ENCODE assay signal across 31 cellular contexts in genomic region chr9:112017878-112018277, GRCh38.
DNase-seq lines count a peak whose midpoint lies in the region; ATAC-seq and TF ChIP-seq lines count a peak whose summit lies in the region.
"Had no signal": no experiment of that assay in that cellular context is flagged by ENCODE, and none has a peak within 500 bp of the region (broad histone marks: within the 10 kb centered on the region; RNA-seq: fewer than 3 reads in every experiment).

No MANE protein-coding gene starts in this region.

- ATAC-seq in Panc1, result no peak
- no peak for ATAC-seq in stimulated activated memory B cell treated with anti-CD40 and anti-IgM and Interleukin-4, amounts not matched to agents 10 μg/mL and 1 μg/mL and 100 μg/mL, for 72 hours
- no peak for ATAC-seq in stimulated activated naive CD8-positive, alpha-beta T cell treated with anti-CD3 and anti-CD28 coated beads, Interleukin-15, amount 100 ng/mL, for 72 hours
- ATAC-seq: A549; CD8-positive, alpha-beta T cell had no signal

- H3K4me3 ChIP-seq in Panc1 (ENCODE audit: low read depth in 2 of 2, low read length in 2 of 2), result no peak overlapping the region
- H3K4me3 ChIP-seq: A549; BLaER1; BLaER1 treated with 17β-estradiol and CSF1 and Interleukin-3, amounts not matched to agents 10 nM and 100 nM had no signal

- peak overlapping the region; percentile 65; the same call in 1 of the 2 replicates for H3K27ac ChIP-seq in Panc1 (ENCODE audit: low read length)
- H3K27ac ChIP-seq: 22Rv1; BLaER1; BLaER1 treated with 17β-estradiol and CSF1 and Interleukin-3, amounts not matched to agents 10 nM and 100 nM; C4-2B had no signal

- DNase-seq in Panc1 (ENCODE audit: low read depth, low spot score) (no peak), NCI-H1048 (lab: John Stamatoyannopoulos, UW) (no peak)
- no peak for DNase-seq in stimulated activated naive CD8-positive, alpha-beta T cell treated with anti-CD3 and anti-CD28 coated beads, Interleukin-15, amount 100 ng/mL, for 72 hours
- DNase-seq: 8988T; ACHN; AML-193; BE2C; C1 segment of cervical spinal cord; Caco-2; Calu3; CD4-positive, alpha-beta memory T cell; CD4-positive, alpha-beta T cell; CD4-positive, CD25-positive, alpha-beta regulatory T cell; CD8-positive, alpha-beta memory T cell; CD8-positive, alpha-beta T cell; COR-L47; DMS 273 treated with DMSO at 0.1 percent for 48 hours; DMS153; DMS53; DMS79; DMS79 treated with DMSO at 0.1 percent for 48 hours; DND-41; EL had no signal

- H3K36me3 Mint-ChIP-seq in stimulated activated memory B cell treated with anti-CD40 and anti-IgM and Interleukin-4, amounts not matched to agents 10 μg/mL and 1 μg/mL and 100 μg/mL, for 72 hours, result no peaks in the 10 kb centered on the region
- H3K36me3 Mint-ChIP-seq: CD14-positive monocyte; CD4-positive, alpha-beta memory T cell; CD4-positive, CD25-positive, alpha-beta regulatory T cell; CD8-positive, alpha-beta memory T cell; CD8-positive, alpha-beta T cell had no signal

- no peak overlapping the region for H3K4me3 Mint-ChIP-seq in stimulated activated memory B cell treated with anti-CD40 and anti-IgM and Interleukin-4, amounts not matched to agents 10 μg/mL and 1 μg/mL and 100 μg/mL, for 72 hours
- H3K4me3 Mint-ChIP-seq in stimulated activated naive CD8-positive, alpha-beta T cell treated with anti-CD3 and anti-CD28 coated beads, Interleukin-15, amount 100 ng/mL, for 72 hours, result no peak overlapping the region
- H3K4me3 Mint-ChIP-seq: B cell; CD4-positive, alpha-beta memory T cell; CD4-positive, alpha-beta T cell; CD4-positive, CD25-positive, alpha-beta regulatory T cell; CD8-positive, alpha-beta memory T cell; CD8-positive, alpha-beta T cell had no signal

- no peaks in the 10 kb centered on the region for H3K27me3 ChIP-seq in Panc1 (ENCODE audit: control insufficient read depth, insufficient read depth, low read length)
- H3K27me3 ChIP-seq: BE2C; BLaER1; BLaER1 treated with 17β-estradiol and CSF1 and Interleukin-3, amounts not matched to agents 10 nM and 100 nM had no signal

- in situ Hi-C loops in Panc1 (cut with HindIII; ENCODE audit: low pct_unique_long_range_greater_than_20kb, low sequenced_read_pairs), result no loop called here

- H3K9me3 ChIP-seq in Panc1 (ENCODE audit: control insufficient read depth, insufficient read depth, low read depth, low read length), result no peaks in the 10 kb centered on the region
- H3K9me3 ChIP-seq: A549; BE2C; BLaER1; BLaER1 treated with 17β-estradiol and CSF1 and Interleukin-3, amounts not matched to agents 10 nM and 100 nM; Caco-2 had no signal

- BruUV-seq in Panc1 (replicated peaks; lab: Mats Ljungman, UMichigan), result no TSS peak

- peak overlapping the region; percentile 57 for H3K27ac Mint-ChIP-seq in stimulated activated memory B cell treated with anti-CD40 and anti-IgM and Interleukin-4, amounts not matched to agents 10 μg/mL and 1 μg/mL and 100 μg/mL, for 72 hours
- H3K27ac Mint-ChIP-seq in stimulated activated naive CD8-positive, alpha-beta T cell treated with anti-CD3 and anti-CD28 coated beads, Interleukin-15, amount 100 ng/mL, for 72 hours, result no peak overlapping the region
- H3K27ac Mint-ChIP-seq: CD14-positive monocyte; CD4-positive, alpha-beta memory T cell; CD4-positive, alpha-beta T cell; CD4-positive, CD25-positive, alpha-beta regulatory T cell; CD8-positive, alpha-beta T cell had no signal

- H3K4me1 Mint-ChIP-seq in stimulated activated memory B cell treated with anti-CD40 and anti-IgM and Interleukin-4, amounts not matched to agents 10 μg/mL and 1 μg/mL and 100 μg/mL, for 72 hours, result peaks cover 69% of the 10 kb centered on the region
- peaks cover 48% of the 10 kb centered on the region for H3K4me1 Mint-ChIP-seq in stimulated activated naive CD8-positive, alpha-beta T cell treated with anti-CD3 and anti-CD28 coated beads, Interleukin-15, amount 100 ng/mL, for 72 hours

- H3K9me3 Mint-ChIP-seq in stimulated activated memory B cell treated with anti-CD40 and anti-IgM and Interleukin-4, amounts not matched to agents 10 μg/mL and 1 μg/mL and 100 μg/mL, for 72 hours, result no peaks in the 10 kb centered on the region
- no peaks in the 10 kb centered on the region for H3K9me3 Mint-ChIP-seq in stimulated activated naive CD8-positive, alpha-beta T cell treated with anti-CD3 and anti-CD28 coated beads, Interleukin-15, amount 100 ng/mL, for 72 hours
- H3K9me3 Mint-ChIP-seq: CD14-positive monocyte; CD4-positive, alpha-beta memory T cell; CD4-positive, alpha-beta T cell; CD8-positive, alpha-beta memory T cell; CD8-positive, alpha-beta T cell had no signal

- no peak for TF ChIP-seq CTCF in Panc1 (IDR thresholded peaks at IDR 0.05)

- intact Hi-C loops in Panc1 (cut with micrococcal nuclease; ENCODE audit: unreplicated experiment), result no loop called here

- peaks cover 25% of the 10 kb centered on the region for H3K4me1 ChIP-seq in Panc1 (ENCODE audit: control insufficient read depth, insufficient read depth, low read length)
- H3K4me1 ChIP-seq: BE2C had no signal

- POLR2A ChIA-PET in Panc1 (lab: Charles Lee), result no interaction called here

- H3K27me3 Mint-ChIP-seq in stimulated activated memory B cell treated with anti-CD40 and anti-IgM and Interleukin-4, amounts not matched to agents 10 μg/mL and 1 μg/mL and 100 μg/mL, for 72 hours, result no peaks in the 10 kb centered on the region
- H3K27me3 Mint-ChIP-seq in stimulated activated naive CD8-positive, alpha-beta T cell treated with anti-CD3 and anti-CD28 coated beads, Interleukin-15, amount 100 ng/mL, for 72 hours, result peaks cover 18% of the 10 kb centered on the region
- H3K27me3 Mint-ChIP-seq: B cell; CD4-positive, alpha-beta memory T cell; CD4-positive, alpha-beta T cell had no signal

- CTCF ChIA-PET in Panc1 (lab: Charles Lee), result no interaction called here

- no peaks in the 10 kb centered on the region for H3K36me3 ChIP-seq in Panc1 (ENCODE audit: control insufficient read depth, insufficient read depth, low read length)
- H3K36me3 ChIP-seq: BE2C; BLaER1; BLaER1 treated with 17β-estradiol and CSF1 and Interleukin-3, amounts not matched to agents 10 nM and 100 nM had no signal
